1 cellular context compared by ENCODE assay signal in genomic region chr11:560305-561147, GRCh38.
TF ChIP-seq lines count a peak whose summit lies in the region.

Gene LMNTD2 (minus strand): TSS chr11:560738. CDS start chr11:560716, 22 bp downstream.
Gene RASSF7 (plus strand): TSS chr11:560970. CDS start chr11:561769, 799 bp downstream.

TF ChIP-seq in HepG2, 621 proteins besides CTCF, POLR2A, EP300 and RAD21 (continued from another document and continues in another):
- TF ChIP-seq ZNF784 (CRISPR knock-in tag; IDR thresholded peaks at IDR 0.05; ENCODE audit: borderline replicate concordance) (peak; percentile 45; the same call in 1 of the 2 replicates), ZNF414 (CRISPR knock-in tag; IDR thresholded peaks at IDR 0.05) (no peak; the same call in 1 of the 2 replicates), TMF1 (CRISPR knock-in tag; IDR thresholded peaks at IDR 0.05; ENCODE audit: low read depth) (no peak), RFX3 (CRISPR knock-in tag; IDR thresholded peaks at IDR 0.05) (no peak), ARHGAP35 (CRISPR knock-in tag; IDR thresholded peaks at IDR 0.05; ENCODE audit: borderline replicate concordance) (peak; percentile 69; the same call in 1 of the 2 replicates), MIER2 (CRISPR knock-in tag; IDR thresholded peaks at IDR 0.05) (no peak; the same call in 1 of the 2 replicates), ZNF761 (CRISPR knock-in tag; conservative IDR thresholded peaks at IDR 0.05) (no peak), ZNF775 (CRISPR knock-in tag; IDR thresholded peaks at IDR 0.05; ENCODE audit: borderline replicate concordance) (no peak), GLMP (CRISPR knock-in tag; IDR thresholded peaks at IDR 0.05; ENCODE audit: borderline replicate concordance) (no peak), MLLT10 (CRISPR knock-in tag; IDR thresholded peaks at IDR 0.05) (no peak), KLF16 (CRISPR knock-in tag; IDR thresholded peaks at IDR 0.05) (no peak), SRF (IDR thresholded peaks at IDR 0.05; ENCODE audit: low read depth, low read length) (no peak), MXD1 (CRISPR knock-in tag; IDR thresholded peaks at IDR 0.05) (peak; percentile 84), MTF2 (CRISPR knock-in tag; IDR thresholded peaks at IDR 0.05; ENCODE audit: borderline replicate concordance) (no peak), ELF1 (CRISPR knock-in tag; IDR thresholded peaks at IDR 0.05) (peak; percentile 91), ZNF543 (CRISPR knock-in tag; IDR thresholded peaks at IDR 0.05) (0 out of 2 replicates have a peak, but pooled peaks have one; percentile 22), SP5 (CRISPR knock-in tag; IDR thresholded peaks at IDR 0.05; ENCODE audit: borderline replicate concordance, low read depth) (peak; percentile 74; the same call in 1 of the 2 replicates), SMAD9 (CRISPR knock-in tag; IDR thresholded peaks at IDR 0.05) (no peak), ZNF230 (CRISPR knock-in tag; IDR thresholded peaks at IDR 0.05) (no peak; the same call in 1 of the 2 replicates), ZNF275 (CRISPR knock-in tag; IDR thresholded peaks at IDR 0.05; ENCODE audit: borderline replicate concordance) (0 out of 2 replicates have a peak, but pooled peaks have one; percentile 32), ZBTB3 (CRISPR knock-in tag; IDR thresholded peaks at IDR 0.05; ENCODE audit: borderline replicate concordance, low read depth) (no peak), DPF2 (CRISPR knock-in tag; IDR thresholded peaks at IDR 0.05; ENCODE audit: borderline replicate concordance, low read depth) (no peak; the same call in 1 of the 2 replicates), MBD4 (IDR thresholded peaks at IDR 0.05; ENCODE audit: borderline replicate concordance, low read length) (no peak), SIX4 (CRISPR knock-in tag; IDR thresholded peaks at IDR 0.05) (no peak), ZNF512 (CRISPR knock-in tag; IDR thresholded peaks at IDR 0.05) (no peak), ATF7-NPFF (CRISPR knock-in tag; IDR thresholded peaks at IDR 0.05; ENCODE audit: low read depth) (0 out of 2 replicates have a peak, but pooled peaks have one; percentile 51), HCFC1 (IDR thresholded peaks at IDR 0.05; ENCODE audit: low read depth, low read length) (no peak), HDAC6 (IDR thresholded peaks at IDR 0.05; ENCODE audit: low read depth, low read length) (no peak), HMG20B (CRISPR knock-in tag; conservative IDR thresholded peaks at IDR 0.05) (no peak), PATZ1 (CRISPR knock-in tag; IDR thresholded peaks at IDR 0.05) (peak; percentile 85), PHF21A (CRISPR knock-in tag; IDR thresholded peaks at IDR 0.05) (peak; percentile 70), ARID4A (CRISPR knock-in tag; IDR thresholded peaks at IDR 0.05; ENCODE audit: borderline replicate concordance) (peak; percentile 85; the same call in 1 of the 2 replicates), TCF7 (IDR thresholded peaks at IDR 0.05; ENCODE audit: low read depth) (no peak), GATAD1 (CRISPR knock-in tag; IDR thresholded peaks at IDR 0.05) (peak; percentile 37; the same call in 1 of the 2 replicates), ATF2 (CRISPR knock-in tag; IDR thresholded peaks at IDR 0.05) (no peak), KLF12 (CRISPR knock-in tag; IDR thresholded peaks at IDR 0.05; ENCODE audit: borderline replicate concordance) (no peak), ZBTB25 (CRISPR knock-in tag; IDR thresholded peaks at IDR 0.05) (peak; percentile 81), TRIM24 (CRISPR knock-in tag; IDR thresholded peaks at IDR 0.05) (no peak), ZNF629 (CRISPR knock-in tag; conservative IDR thresholded peaks at IDR 0.05) (no peak), ZNF780A (CRISPR knock-in tag; IDR thresholded peaks at IDR 0.05) (no peak), SRSF9 (IDR thresholded peaks at IDR 0.05; ENCODE audit: borderline replicate concordance, insufficient read depth, low read depth, low read length, poor library complexity, severe bottlenecking) (no peak), MYC (CRISPR knock-in tag; IDR thresholded peaks at IDR 0.05; ENCODE audit: borderline replicate concordance) (no peak), THAP8 (CRISPR knock-in tag; IDR thresholded peaks at IDR 0.05; ENCODE audit: borderline replicate concordance) (no peak; the same call in 1 of the 2 replicates), ZNF83 (CRISPR knock-in tag; IDR thresholded peaks at IDR 0.05; ENCODE audit: borderline replicate concordance) (no peak), ZNF367 (CRISPR knock-in tag; IDR thresholded peaks at IDR 0.05; ENCODE audit: borderline replicate concordance) (no peak), ZKSCAN5 (CRISPR knock-in tag; IDR thresholded peaks at IDR 0.05) (no peak), ZNF20 (CRISPR knock-in tag; IDR thresholded peaks at IDR 0.05) (no peak), STAT5B (CRISPR knock-in tag; IDR thresholded peaks at IDR 0.05) (no peak), CHD4 (IDR thresholded peaks at IDR 0.05; ENCODE audit: borderline replicate concordance, low read length) (no peak), ZNF883 (CRISPR knock-in tag; IDR thresholded peaks at IDR 0.05; ENCODE audit: not compliant biosample characterization) (peak; percentile 83), ZBTB20 (CRISPR knock-in tag; IDR thresholded peaks at IDR 0.05; ENCODE audit: borderline replicate concordance, low read depth) (no peak)
